In the genomic region with DNA sequence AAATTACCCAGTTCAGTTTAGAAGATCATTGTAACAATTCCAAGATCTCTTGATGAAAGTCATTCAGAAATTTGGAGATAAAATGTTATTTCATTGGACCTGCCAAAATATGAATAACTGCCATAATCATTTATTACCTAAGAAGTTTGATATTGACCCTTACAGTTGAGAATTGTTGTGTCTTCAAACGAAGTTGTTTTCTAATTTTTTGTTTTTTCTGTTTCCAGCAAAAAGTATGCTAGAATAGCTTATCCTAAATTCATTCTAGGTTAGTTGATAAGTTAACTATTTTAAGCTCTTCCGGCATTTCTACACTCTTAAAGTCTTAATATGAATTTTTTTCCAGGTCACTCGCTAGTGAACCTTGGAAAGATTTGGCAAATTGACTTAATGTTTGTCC, we compare ENCODE assay signal across 25 cellular contexts. TPM values are rescaled to one million over a fixed set of nuclear protein-coding genes. Genes with fewer than 3 reads are reported as not detected.
DNase-seq lines count a peak whose midpoint lies in the region; ATAC-seq, FAIRE-seq and TF ChIP-seq lines count a peak whose summit lies in the region.
"Had no signal": no experiment of that assay in that cellular context is flagged by ENCODE, and none has a peak within 500 bp of the region (broad histone marks: within the 10 kb centered on the region; RNA-seq: fewer than 3 reads in every experiment).

No MANE protein-coding gene starts in this region.

- H2AFZ ChIP-seq in GM12878 (ENCODE audit: control insufficient read depth, low read depth, low read length): no peak overlapping the region

- no peak for TF ChIP-seq POLR2A in GM12878 (IDR thresholded peaks at IDR 0.05; ENCODE audit: low read depth, low read length)
- TF ChIP-seq POLR2A in sigmoid colon (IDR thresholded peaks at IDR 0.05): no peak

- BruUV-seq in GM12878 (replicated peaks; lab: Mats Ljungman, UMichigan): no TSS peak

- no peak for TF ChIP-seq EP300 in GM12878 (IDR thresholded peaks at IDR 0.05; ENCODE audit: borderline replicate concordance in 1 of 2, control insufficient read depth in 1 of 2, low read depth in 2 of 2, low read length in 2 of 2)
- no peak for TF ChIP-seq EP300 in sigmoid colon (IDR thresholded peaks at IDR 0.05)

- intact Hi-C loops in GM12878 (cut with micrococcal nuclease; ENCODE audit: unreplicated experiment) (no loop called here), sigmoid colon (cut with DNase I) (no loop called here)

- H3K27ac ChIP-seq in GM12878 (ENCODE audit: control insufficient read depth, insufficient read depth) (no peak overlapping the region), sigmoid colon (no peak overlapping the region)
- H3K27ac ChIP-seq: BLaER1 had no signal

- no peaks in the 10 kb centered on the region for H3K4me1 ChIP-seq in GM12878 (ENCODE audit: control insufficient read depth, insufficient read depth, low read length)
- no peaks in the 10 kb centered on the region for H3K4me1 ChIP-seq in sigmoid colon
- H3K4me1 ChIP-seq: BE2C, BLaER1 had no signal

- H3K36me3 ChIP-seq in GM12878 (ENCODE audit: control insufficient read depth in 2 of 2, insufficient read depth in 2 of 2, low read length in 1 of 2) (no peaks in the 10 kb centered on the region), sigmoid colon (no peaks in the 10 kb centered on the region)
- H3K36me3 ChIP-seq: BE2C, BLaER1 had no signal

- CTCF ChIA-PET in GM12878 (lab: Yijun Ruan, JAX): interaction anchor here (1.1 to 1.3 kb wide), 3 partner anchors 17 to 49 kb away, joined by 3 to 4 read pairs (median 3); no protein-coding TSS in a partner anchor

- FAIRE-seq in GM12878 (lab: Jason Lieb, UNC): no peak
- FAIRE-seq: G401.6, GM12892, GM18507 had no signal

- no peak overlapping the region for H3K9ac ChIP-seq in GM12878 (ENCODE audit: control insufficient read depth, insufficient read depth, low read length)
- H3K9ac ChIP-seq: BLaER1 had no signal

- no peak for TF ChIP-seq RAD21 in GM12878 (IDR thresholded peaks at IDR 0.05; ENCODE audit: insufficient read depth, low read depth, low read length)

- no peak overlapping the region for H3K4me2 ChIP-seq in GM12878 (ENCODE audit: control insufficient read depth, insufficient read depth)
- H3K4me2 ChIP-seq: BLaER1 had no signal

- in situ Hi-C loops in GM12878 (cut with MboI): no loop called here

- ATAC-seq in GM12878 (no peak), HG02970 (IDR thresholded peaks at IDR 0.05; ENCODE audit: low FRiP score, unreplicated experiment) (no peak), HG02610 (IDR thresholded peaks at IDR 0.05; ENCODE audit: unreplicated experiment) (no peak)

- RAD21 ChIA-PET in GM12878 (lab: Charles Lee; ENCODE audit: unreplicated experiment): no interaction called here

- H3K27me3 ChIP-seq in GM12878 (replicated peaks in 1 of 2; ENCODE audit: control insufficient read depth in 2 of 2, insufficient read depth in 2 of 2, low read length in 1 of 2): no peaks in the 10 kb centered on the region
- no peaks in the 10 kb centered on the region for H3K27me3 ChIP-seq in sigmoid colon
- H3K27me3 ChIP-seq: BLaER1 had no signal

- SMC1A ChIA-PET in GM12878 (lab: Charles Lee; ENCODE audit: uncharacterized antibody, unreplicated experiment): no interaction called here

- POLR2A ChIA-PET in GM12878 (lab: Charles Lee): interaction anchor here (0.7 kb wide), 1 partner anchor 1797 kb away, joined by 7 read pairs; no protein-coding TSS in a partner anchor

- H4K20me1 ChIP-seq in GM12878 (ENCODE audit: control insufficient read depth, insufficient read depth): no peaks in the 10 kb centered on the region
- H4K20me1 ChIP-seq: BLaER1 had no signal

- H3K9me3 ChIP-seq in GM12878 (replicated peaks; ENCODE audit: control insufficient read depth, insufficient read depth, low read length) (no peaks in the 10 kb centered on the region; the same call in 2 of the 3 replicates), sigmoid colon (peaks cover 0 to 4% (median 0%) of the 10 kb centered on the region in 4 donors)
- H3K9me3 ChIP-seq: BE2C had no signal

- no peaks in the 10 kb centered on the region for H3K79me2 ChIP-seq in GM12878 (ENCODE audit: control insufficient read depth, insufficient read depth, low read length)

- H3K4me3 ChIP-seq in GM12878 (no peak overlapping the region), sigmoid colon (no peak overlapping the region)
- H3K4me3 ChIP-seq: BLaER1 had no signal

- TF ChIP-seq CTCF in GM12878 (IDR thresholded peaks at IDR 0.05 in 2 of 3, conservative IDR thresholded peaks at IDR 0.05 in 1 of 3; ENCODE audit: control insufficient read depth in 2 of 3, extremely low read depth in 1 of 3, insufficient read depth in 1 of 3, low read depth in 3 of 3, low read length in 3 of 3): no peak
- TF ChIP-seq CTCF in subcutaneous adipose tissue (IDR thresholded peaks at IDR 0.05; ENCODE audit: low read depth): peak; percentile 92
- no peak for TF ChIP-seq CTCF in sigmoid colon (IDR thresholded peaks at IDR 0.05)

- 31% methylated on average over 3 of the region's 3 CpGs for WGBS in GM12878 (ENCODE audit: insufficient coverage, insufficient replicate concordance, low lambda C conversion rate, missing lambda C conversion rate)
- WGBS in sigmoid colon, 2 donors: 83 to 88% methylated on average over 3 of the region's 3 CpGs

- no peak for DNase-seq in GM12878 (ENCODE audit: low read depth, low spot score)
- peak; percentile 37 for DNase-seq in renal cortical epithelial cell (ENCODE audit: low read depth)
- no peak for DNase-seq in sigmoid colon
- DNase-seq: 8988T; ACHN; BE2C; C1 segment of cervical spinal cord; CD4-positive, alpha-beta memory T cell; CD4-positive, CD25-positive, alpha-beta regulatory T cell; CD8-positive, alpha-beta memory T cell; COR-L47; DMS 273 treated with DMSO at 0.1 percent for 48 hours; DMS153; DMS53; DMS79; DND-41; GF-D8 had no signal

TF ChIP-seq in GM12878, 131 proteins besides CTCF, POLR2A, EP300 and RAD21 (continues in another document):
- no peak for TF ChIP-seq MTA3 (IDR thresholded peaks at IDR 0.05; ENCODE audit: borderline replicate concordance, low read length)
- TF ChIP-seq MTA2 (IDR thresholded peaks at IDR 0.05; ENCODE audit: low read depth): no peak
- no peak for TF ChIP-seq IKZF1 (conservative IDR thresholded peaks at IDR 0.05)
- TF ChIP-seq ZNF622 (IDR thresholded peaks at IDR 0.05): no peak
- TF ChIP-seq, protein P1, sequence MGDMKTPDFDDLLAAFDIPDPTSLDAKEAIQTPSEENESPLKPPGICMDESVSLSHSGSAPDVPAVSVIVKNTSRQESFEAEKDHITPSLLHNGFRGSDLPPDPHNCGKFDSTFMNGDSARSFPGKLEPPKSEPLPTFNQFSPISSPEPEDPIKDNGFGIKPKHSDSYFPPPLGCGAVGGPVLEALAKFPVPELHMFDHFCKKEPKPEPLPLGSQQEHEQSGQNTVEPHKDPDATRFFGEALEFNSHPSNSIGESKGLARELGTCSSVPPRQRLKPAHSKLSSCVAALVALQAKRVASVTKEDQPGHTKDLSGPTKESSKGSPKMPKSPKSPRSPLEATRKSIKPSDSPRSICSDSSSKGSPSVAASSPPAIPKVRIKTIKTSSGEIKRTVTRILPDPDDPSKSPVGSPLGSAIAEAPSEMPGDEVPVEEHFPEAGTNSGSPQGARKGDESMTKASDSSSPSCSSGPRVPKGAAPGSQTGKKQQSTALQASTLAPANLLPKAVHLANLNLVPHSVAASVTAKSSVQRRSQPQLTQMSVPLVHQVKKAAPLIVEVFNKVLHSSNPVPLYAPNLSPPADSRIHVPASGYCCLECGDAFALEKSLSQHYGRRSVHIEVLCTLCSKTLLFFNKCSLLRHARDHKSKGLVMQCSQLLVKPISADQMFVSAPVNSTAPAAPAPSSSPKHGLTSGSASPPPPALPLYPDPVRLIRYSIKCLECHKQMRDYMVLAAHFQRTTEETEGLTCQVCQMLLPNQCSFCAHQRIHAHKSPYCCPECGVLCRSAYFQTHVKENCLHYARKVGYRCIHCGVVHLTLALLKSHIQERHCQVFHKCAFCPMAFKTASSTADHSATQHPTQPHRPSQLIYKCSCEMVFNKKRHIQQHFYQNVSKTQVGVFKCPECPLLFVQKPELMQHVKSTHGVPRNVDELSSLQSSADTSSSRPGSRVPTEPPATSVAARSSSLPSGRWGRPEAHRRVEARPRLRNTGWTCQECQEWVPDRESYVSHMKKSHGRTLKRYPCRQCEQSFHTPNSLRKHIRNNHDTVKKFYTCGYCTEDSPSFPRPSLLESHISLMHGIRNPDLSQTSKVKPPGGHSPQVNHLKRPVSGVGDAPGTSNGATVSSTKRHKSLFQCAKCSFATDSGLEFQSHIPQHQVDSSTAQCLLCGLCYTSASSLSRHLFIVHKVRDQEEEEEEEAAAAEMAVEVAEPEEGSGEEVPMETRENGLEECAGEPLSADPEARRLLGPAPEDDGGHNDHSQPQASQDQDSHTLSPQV (IDR thresholded peaks at IDR 0.05): no peak
- peak in 1 of 2 experiments; percentile 78; a peak in 2 of 4 replicates for TF ChIP-seq ETV6 (conservative IDR thresholded peaks at IDR 0.05 in 1 of 2, IDR thresholded peaks at IDR 0.05 in 1 of 2; ENCODE audit: borderline replicate concordance in 1 of 2, low read depth in 1 of 2)
- TF ChIP-seq NFYA (IDR thresholded peaks at IDR 0.05; ENCODE audit: borderline replicate concordance, low read depth, low read length): no peak
- TF ChIP-seq NFXL1 (IDR thresholded peaks at IDR 0.05; ENCODE audit: borderline replicate concordance): peak; percentile 53; the same call in 1 of the 2 replicates
- TF ChIP-seq RELA (IDR thresholded peaks at IDR 0.05; ENCODE audit: borderline replicate concordance, partially characterized antibody): no peak
- no peak for TF ChIP-seq FOS (IDR thresholded peaks at IDR 0.05; ENCODE audit: borderline replicate concordance, extremely low read depth, insufficient read length)

RNA-seq across cellular contexts. Expression of gene CYP24A1, which starts 28.9 kb away (rescaled TPM):
- not detected in 2 replicates for total RNA-seq in GM12878 (2013; cell fraction: nucleolus; rRNA removed)
- not detected in 2 replicates for total RNA-seq in GM12878 (2014; rRNA removed)
- not detected in 2 replicates for total RNA-seq in GM12878 (2014; rRNA removed; fragmentation: Illumina TruSeq; extraction: Trizol)
- total RNA-seq in GM12878 (2021): 0.69 TPM in 1 of 2 replicates, not detected in the other
- not detected for polyA plus RNA-seq in GM12878 (2011; ENCODE audit: low read depth)
- not detected in 2 replicates for polyA plus RNA-seq in GM12878 (2011; rRNA removed)
- polyA plus RNA-seq in GM12878 (2011; cell fraction: cytosol; rRNA removed): not detected in 2 replicates
- polyA plus RNA-seq in GM12878 (2011; cell fraction: nucleus; rRNA removed): not detected in 2 replicates
- polyA plus RNA-seq in GM12878 (2012): not detected in 2 replicates
- not detected in 2 replicates for polyA plus RNA-seq in GM12878 (2014; fragmentation: Illumina TruSeq; extraction: Trizol)
- not detected for polyA plus RNA-seq in GM12878 (2014; fragmentation: Nextera tagmentation; extraction: Ambion mirVana)
- polyA plus RNA-seq in GM12878 (2014; rRNA removed): not detected in 2 replicates
- polyA plus RNA-seq in GM12878 (2016; fragmentation: Nextera tagmentation; extraction: Ambion mirVana): not detected
- not detected in 2 replicates for polyA minus RNA-seq in GM12878 (2011; rRNA and poly(A)+ RNA removed)
- polyA minus RNA-seq in GM12878 (2011; cell fraction: cytosol; rRNA and poly(A)+ RNA removed): not detected in 2 replicates
- not detected in 2 replicates for polyA minus RNA-seq in GM12878 (2011; cell fraction: nucleus; rRNA and poly(A)+ RNA removed)
- 6.6 and 15.5 TPM in 2 replicates for total RNA-seq in renal cortical epithelial cell
- total RNA-seq in subcutaneous adipose tissue: not detected
- not detected for total RNA-seq in sigmoid colon
- polyA plus RNA-seq in sigmoid colon: 1 to 10 TPM in 1 of 3 donors, under 1 TPM in 1, not detected in 1; 0.26 to 1.8 TPM
- polyA plus RNA-seq: CD14-positive monocyte had no signal
